ENCODE assay signal across 8 cellular contexts in the genomic region with DNA sequence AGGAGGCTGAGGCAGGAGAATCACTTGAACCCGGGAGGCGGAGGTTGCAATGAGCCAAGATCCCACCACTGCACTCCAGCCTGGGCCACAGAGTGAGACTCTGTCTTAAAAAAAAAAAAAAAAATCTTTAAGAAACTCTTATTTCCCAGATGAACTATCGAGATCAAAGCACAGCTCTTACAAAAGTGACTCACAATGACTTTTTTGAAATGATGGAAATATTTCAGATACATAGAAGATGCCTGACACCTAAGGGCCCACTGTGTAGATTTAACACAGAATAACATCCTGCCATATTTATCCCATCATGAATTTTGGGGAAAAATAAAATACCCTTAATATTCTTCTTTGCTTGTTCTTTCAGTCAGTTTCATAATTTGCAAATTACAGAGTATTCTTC. TPM values are rescaled to one million over a fixed set of nuclear protein-coding genes. Genes with fewer than 3 reads are reported as not detected.
A peak's percentile ranks its signal among the peaks of the same experiment; 100 is the strongest.
DNase-seq lines count a peak whose midpoint lies in the region; ATAC-seq and TF ChIP-seq lines count a peak whose summit lies in the region.
"Not testable (repeated sequence)": the region's sequence is repeated elsewhere in the genome, so short reads cannot be mapped to it uniquely, and the experiment has no call there.

No MANE protein-coding gene starts in this region.

- POLR2A ChIA-PET in activated CD8-positive, alpha-beta T cell treated with anti-CD3 and anti-CD28 coated beads for 36 hours (lab: Charles Lee), result not testable (repeated sequence)

- H3K79me2 ChIP-seq in osteoblast (ENCODE audit: insufficient read depth, low read length), result not testable (repeated sequence)

- H3K27me3 ChIP-seq in osteoblast (ENCODE audit: insufficient read depth, low read length), result not testable (repeated sequence)

- H3K36me3 ChIP-seq in osteoblast (ENCODE audit: insufficient read depth, low read length), result peaks cover 36% of the 10 kb centered on the region

- H3K4me1 ChIP-seq in osteoblast (ENCODE audit: insufficient read depth, low read length), result peaks cover 18% of the 10 kb centered on the region

- not testable (repeated sequence) for H3K4me3 Mint-ChIP-seq in activated CD8-positive, alpha-beta T cell treated with anti-CD3 and anti-CD28 coated beads for 36 hours; activated T-cell treated with anti-CD3 and anti-CD28 coated beads, Interleukin-2, amount 50 U/mL, for 4 hours; activated naive CD4-positive, alpha-beta T cell treated with anti-CD3 and anti-CD28 coated beads for 36 hours

- H3K4me1 Mint-ChIP-seq in activated CD8-positive, alpha-beta T cell treated with anti-CD3 and anti-CD28 coated beads for 36 hours (ENCODE audit: low read depth); activated T-cell treated with anti-CD3 and anti-CD28 coated beads, Interleukin-2, amount 50 U/mL, for 4 hours (ENCODE audit: low read depth); activated naive CD4-positive, alpha-beta T cell treated with anti-CD3 and anti-CD28 coated beads for 36 hours (ENCODE audit: low read depth): not testable (repeated sequence)

- H3K27ac ChIP-seq in osteoblast (ENCODE audit: low read depth, low read length), result not testable (repeated sequence)

- intact Hi-C loops in activated CD8-positive, alpha-beta T cell treated with anti-CD3 and anti-CD28 coated beads for 36 hours (cut with micrococcal nuclease); activated naive CD4-positive, alpha-beta T cell treated with anti-CD3 and anti-CD28 coated beads for 36 hours (cut with micrococcal nuclease): not testable (repeated sequence)

- H3K4me3 ChIP-seq in fibroblast of mammary gland (ENCODE audit: control insufficient read depth, low read depth, low read length); osteoblast (ENCODE audit: insufficient read depth, low read length): not testable (repeated sequence)

- ATAC-seq in activated CD8-positive, alpha-beta T cell treated with anti-CD3 and anti-CD28 coated beads for 36 hours, result peak; percentile 58
- peak; percentile 48 to 54 for ATAC-seq in activated T-cell treated with anti-CD3 and anti-CD28 coated beads, Interleukin-2, amount 50 U/mL, for 4 hours
- ATAC-seq in activated naive CD4-positive, alpha-beta T cell treated with anti-CD3 and anti-CD28 coated beads, Interleukin-2, amount 50 U/mL, for 72 hours, result peak; percentile 64 to 91

- not testable (repeated sequence) for H3K27ac Mint-ChIP-seq in activated CD8-positive, alpha-beta T cell treated with anti-CD3 and anti-CD28 coated beads for 36 hours; activated naive CD4-positive, alpha-beta T cell treated with anti-CD3 and anti-CD28 coated beads, Interleukin-2, amount 50 U/mL, for 72 hours
- H3K27ac Mint-ChIP-seq in activated naive CD4-positive, alpha-beta T cell treated with anti-CD3 and anti-CD28 coated beads for 36 hours, result peak overlapping the region; percentile 63

- DNase-seq in ELR (ENCODE audit: low read depth), result peak; percentile 56
- peak; percentile 37 for DNase-seq in RKO (ENCODE audit: low spot score)
- not testable (repeated sequence) for DNase-seq in activated CD8-positive, alpha-beta T cell treated with anti-CD3 and anti-CD28 coated beads for 36 hours; activated T-cell treated with anti-CD3 and anti-CD28 coated beads, Interleukin-2, amount 50 U/mL, for 4 hours; activated naive CD4-positive, alpha-beta T cell treated with anti-CD3 and anti-CD28 coated beads for 36 hours; activated naive CD4-positive, alpha-beta T cell treated with anti-CD3 and anti-CD28 coated beads, Interleukin-2, amount 50 U/mL, for 72 hours (ENCODE audit: low spot score in 2 of 2)
- DNase-seq in fibroblast of mammary gland (ENCODE audit: low read depth), result peak; percentile 49
- DNase-seq in osteoblast (ENCODE audit: insufficient read length, low spot score, missing footprints), result peak; percentile 38

- not testable (repeated sequence) for H3K27me3 Mint-ChIP-seq in activated CD8-positive, alpha-beta T cell treated with anti-CD3 and anti-CD28 coated beads for 36 hours; activated T-cell treated with anti-CD3 and anti-CD28 coated beads, Interleukin-2, amount 50 U/mL, for 4 hours (ENCODE audit: low read depth); activated naive CD4-positive, alpha-beta T cell treated with anti-CD3 and anti-CD28 coated beads for 36 hours (ENCODE audit: low read depth)

- not testable (repeated sequence) for H3K36me3 Mint-ChIP-seq in activated CD8-positive, alpha-beta T cell treated with anti-CD3 and anti-CD28 coated beads for 36 hours (ENCODE audit: low read depth); activated T-cell treated with anti-CD3 and anti-CD28 coated beads, Interleukin-2, amount 50 U/mL, for 4 hours (ENCODE audit: insufficient read depth); activated naive CD4-positive, alpha-beta T cell treated with anti-CD3 and anti-CD28 coated beads for 36 hours (ENCODE audit: low read depth); activated naive CD4-positive, alpha-beta T cell treated with anti-CD3 and anti-CD28 coated beads, Interleukin-2, amount 50 U/mL, for 72 hours

- CTCF ChIA-PET in activated CD8-positive, alpha-beta T cell treated with anti-CD3 and anti-CD28 coated beads for 36 hours (lab: Charles Lee); activated naive CD4-positive, alpha-beta T cell treated with anti-CD3 and anti-CD28 coated beads for 36 hours (lab: Charles Lee): not testable (repeated sequence)

- not testable (repeated sequence) for H2AFZ ChIP-seq in osteoblast (ENCODE audit: low read length)

- H4K20me1 ChIP-seq in osteoblast (ENCODE audit: insufficient read depth, low read length), result peaks cover 17% of the 10 kb centered on the region

- not testable (repeated sequence) for H3K4me2 ChIP-seq in osteoblast (ENCODE audit: insufficient read depth, low read length)

- not testable (repeated sequence) for H3K9me3 Mint-ChIP-seq in activated CD8-positive, alpha-beta T cell treated with anti-CD3 and anti-CD28 coated beads for 36 hours; activated T-cell treated with anti-CD3 and anti-CD28 coated beads, Interleukin-2, amount 50 U/mL, for 4 hours; activated naive CD4-positive, alpha-beta T cell treated with anti-CD3 and anti-CD28 coated beads for 36 hours; activated naive CD4-positive, alpha-beta T cell treated with anti-CD3 and anti-CD28 coated beads, Interleukin-2, amount 50 U/mL, for 72 hours

- H3K9me3 ChIP-seq in osteoblast (ENCODE audit: low read depth, low read length), result not testable (repeated sequence)

- TF ChIP-seq CTCF in activated CD8-positive, alpha-beta T cell treated with anti-CD3 and anti-CD28 coated beads for 36 hours (IDR thresholded peaks at IDR 0.05); fibroblast of mammary gland (conservative IDR thresholded peaks at IDR 0.05; ENCODE audit: control insufficient read depth, insufficient read depth, low read depth, low read length); osteoblast (IDR thresholded peaks at IDR 0.05; ENCODE audit: extremely low read depth, low read depth, low read length): not testable (repeated sequence)

RNA-seq across cellular contexts. Expression of a gene that starts 10.9 kb away (rescaled TPM):
- total RNA-seq in activated CD8-positive, alpha-beta T cell treated with anti-CD3 and anti-CD28 coated beads for 36 hours, result 10 to 100 TPM; 17.7 to 20.2 TPM
- total RNA-seq in activated T-cell treated with anti-CD3 and anti-CD28 coated beads, Interleukin-2, amount 50 U/mL, for 4 hours, result 10 to 100 TPM; 12.0 to 15.0 (median 12.8) TPM
- total RNA-seq in activated naive CD4-positive, alpha-beta T cell treated with anti-CD3 and anti-CD28 coated beads for 36 hours, result 10 to 100 TPM; 13.1 to 13.6 TPM
- 10 to 100 TPM; 19.1 to 20.7 TPM for total RNA-seq in activated naive CD4-positive, alpha-beta T cell treated with anti-CD3 and anti-CD28 coated beads, Interleukin-2, amount 50 U/mL, for 72 hours
- 17.1 and 17.4 TPM in 2 replicates for total RNA-seq in osteoblast

RNA-seq across cellular contexts. Expression of a gene that starts 25.3 kb away (rescaled TPM):
- total RNA-seq in activated CD8-positive, alpha-beta T cell treated with anti-CD3 and anti-CD28 coated beads for 36 hours, result 10 to 100 TPM; 61.3 to 63.3 TPM
- 10 to 100 TPM; 74.7 to 76.8 (median 75.1) TPM for total RNA-seq in activated T-cell treated with anti-CD3 and anti-CD28 coated beads, Interleukin-2, amount 50 U/mL, for 4 hours
- total RNA-seq in activated naive CD4-positive, alpha-beta T cell treated with anti-CD3 and anti-CD28 coated beads for 36 hours, result 10 to 100 TPM; 57.2 TPM
- 10 to 100 TPM; 55.9 to 59.7 TPM for total RNA-seq in activated naive CD4-positive, alpha-beta T cell treated with anti-CD3 and anti-CD28 coated beads, Interleukin-2, amount 50 U/mL, for 72 hours
- 218 and 245 TPM in 2 replicates for total RNA-seq in osteoblast
